ENCODE assay signal across 19 cellular contexts in the genomic region with DNA sequence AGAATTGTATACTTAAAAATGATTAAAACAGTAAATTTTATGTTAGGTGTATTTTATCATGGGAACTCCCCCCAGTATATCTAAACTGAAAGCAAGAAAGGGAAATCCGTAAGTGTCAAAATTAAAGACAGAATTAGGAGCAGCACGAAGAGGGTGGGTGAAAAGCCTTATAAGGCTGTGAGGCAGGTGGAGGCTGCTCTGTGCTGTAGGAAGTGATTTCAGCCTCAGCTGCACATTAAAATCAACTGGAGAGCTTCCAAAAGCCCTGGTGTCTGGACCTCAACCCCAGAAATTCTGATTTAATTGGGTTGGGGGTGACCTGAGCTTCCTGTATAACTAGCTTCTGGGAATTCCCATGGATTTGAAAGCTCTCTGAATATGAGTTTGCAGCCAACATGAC.
"Had no signal": no experiment of that assay in that cellular context is flagged by ENCODE, and none has a peak within 500 bp of the region (broad histone marks: within the 10 kb centered on the region; RNA-seq: fewer than 3 reads in every experiment).

No MANE protein-coding gene starts in this region.

- H3K36me3 Mint-ChIP-seq: neural progenitor cell had no signal

- H3K36me3 ChIP-seq: left ventricle myocardium inferior, neural progenitor cell, pancreas, stomach, thoracic aorta had no signal

- H3K27me3 ChIP-seq: body of pancreas, neural progenitor cell, pancreas, stomach had no signal

- H3K27me3 Mint-ChIP-seq: activated B cell treated with CpG ODN at 0.5 μM for 24 hours had no signal

- H2AFZ ChIP-seq: neural progenitor cell had no signal

- FAIRE-seq: keratinocyte, pancreas, TTC549, urothelium cell line had no signal

- DNase-seq: activated B cell treated with CpG ODN at 0.5 μM for 24 hours; activated CD4-positive, alpha-beta T cell treated with anti-CD3 and anti-CD28 coated beads, Interleukin-2, amount 10 ng/mL, durations not matched to agents 7 days and 5 days; activated naive CD4-positive, alpha-beta T cell treated with anti-CD3 and anti-CD28 coated beads for 36 hours; activated T-cell treated with anti-CD3 and anti-CD28 coated beads for 4 hours; body of pancreas; central memory CD4-positive, alpha-beta T cell; cortex of kidney; erythroblast; left ventricle myocardium inferior; pancreas; stimulated activated CD4-positive, alpha-beta T cell treated with anti-CD3 and anti-CD28 coated beads, Interleukin-4, amount 100 ng/mL, for 4 hours; stomach had no signal

- H3K4me3 ChIP-seq: body of pancreas, left ventricle myocardium inferior, neural progenitor cell, pancreas, skin epidermis, stomach, thoracic aorta had no signal

- H3K4me1 ChIP-seq: body of pancreas, left ventricle myocardium inferior, neural progenitor cell, pancreas, stomach had no signal

- H3K4me3 Mint-ChIP-seq: activated B cell treated with CpG ODN at 0.5 μM for 24 hours; activated CD4-positive, alpha-beta T cell treated with anti-CD3 and anti-CD28 coated beads, Interleukin-2, amount 10 ng/mL, durations not matched to agents 7 days and 5 days; activated naive CD4-positive, alpha-beta T cell treated with anti-CD3 and anti-CD28 coated beads for 36 hours; activated T-helper 17 cell treated with anti-CD3 and anti-CD28 coated beads, Interleukin-2, amount 50 U/mL, for 72 hours; neural progenitor cell had no signal

- H3K4me1 Mint-ChIP-seq: activated B cell treated with CpG ODN at 0.5 μM for 24 hours; activated CD4-positive, alpha-beta T cell treated with anti-CD3 and anti-CD28 coated beads, Interleukin-2, amount 10 ng/mL, durations not matched to agents 7 days and 5 days; activated T-helper 17 cell treated with anti-CD3 and anti-CD28 coated beads, Interleukin-2, amount 50 U/mL, for 72 hours had no signal

- H3K4me2 ChIP-seq: neural progenitor cell had no signal

- ATAC-seq: activated T-helper 17 cell treated with anti-CD3 and anti-CD28 coated beads, Interleukin-2, amount 50 U/mL, for 72 hours; body of pancreas; pancreas had no signal

- H3K27ac Mint-ChIP-seq: activated B cell treated with CpG ODN at 0.5 μM for 24 hours; activated CD4-positive, alpha-beta T cell treated with anti-CD3 and anti-CD28 coated beads, Interleukin-2, amount 10 ng/mL, durations not matched to agents 7 days and 5 days; activated naive CD4-positive, alpha-beta T cell treated with anti-CD3 and anti-CD28 coated beads for 36 hours; activated T-helper 17 cell treated with anti-CD3 and anti-CD28 coated beads, Interleukin-2, amount 50 U/mL, for 72 hours; neural progenitor cell had no signal

- H3K9ac ChIP-seq: neural progenitor cell had no signal

- H3K9me3 Mint-ChIP-seq: activated CD4-positive, alpha-beta T cell treated with anti-CD3 and anti-CD28 coated beads, Interleukin-2, amount 10 ng/mL, durations not matched to agents 7 days and 5 days; activated naive CD4-positive, alpha-beta T cell treated with anti-CD3 and anti-CD28 coated beads for 36 hours; activated T-helper 17 cell treated with anti-CD3 and anti-CD28 coated beads, Interleukin-2, amount 50 U/mL, for 72 hours had no signal

- H3K27ac ChIP-seq: body of pancreas, left ventricle myocardium inferior, neural progenitor cell, pancreas, skin epidermis, stomach, thoracic aorta had no signal

- H3K9me3 ChIP-seq: body of pancreas, pancreas, stomach, thoracic aorta had no signal
